1 cellular context compared by ENCODE assay signal in the genomic region with DNA sequence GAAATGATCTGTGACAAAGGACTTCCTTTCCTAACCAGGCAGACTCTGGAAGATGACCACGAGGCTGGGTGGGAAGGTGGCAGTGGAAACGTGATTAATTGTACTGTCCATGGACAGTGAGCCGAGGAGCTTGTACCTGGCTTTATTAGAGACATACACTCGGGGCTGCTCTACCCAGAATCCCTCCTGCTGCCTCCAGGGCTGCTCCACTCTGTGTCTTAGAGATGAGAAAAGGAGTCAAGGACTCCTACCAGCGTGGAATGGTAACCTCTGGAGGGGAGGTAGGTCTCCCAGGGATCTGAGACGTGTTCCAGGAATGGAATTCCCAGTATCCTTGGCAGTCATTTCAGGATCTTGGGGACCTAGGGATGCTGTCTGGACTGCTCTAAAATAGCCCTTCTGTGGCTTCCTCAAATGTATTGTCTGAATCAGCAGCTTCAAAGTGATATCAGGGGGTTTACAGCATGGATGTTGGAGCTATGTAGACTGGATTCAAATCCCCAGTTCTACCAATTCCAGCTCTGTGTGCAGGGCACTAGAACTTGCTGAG.
TF ChIP-seq lines count a peak whose summit lies in the region.

No MANE protein-coding gene starts in this region.

TF ChIP-seq in IMR-90, 13 proteins besides CTCF, POLR2A, EP300 and RAD21 (continued from another document):
- TF ChIP-seq, protein P1, sequence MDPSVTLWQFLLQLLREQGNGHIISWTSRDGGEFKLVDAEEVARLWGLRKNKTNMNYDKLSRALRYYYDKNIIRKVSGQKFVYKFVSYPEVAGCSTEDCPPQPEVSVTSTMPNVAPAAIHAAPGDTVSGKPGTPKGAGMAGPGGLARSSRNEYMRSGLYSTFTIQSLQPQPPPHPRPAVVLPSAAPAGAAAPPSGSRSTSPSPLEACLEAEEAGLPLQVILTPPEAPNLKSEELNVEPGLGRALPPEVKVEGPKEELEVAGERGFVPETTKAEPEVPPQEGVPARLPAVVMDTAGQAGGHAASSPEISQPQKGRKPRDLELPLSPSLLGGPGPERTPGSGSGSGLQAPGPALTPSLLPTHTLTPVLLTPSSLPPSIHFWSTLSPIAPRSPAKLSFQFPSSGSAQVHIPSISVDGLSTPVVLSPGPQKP (IDR thresholded peaks at IDR 0.05; ENCODE audit: borderline replicate concordance, low read depth, low read length), result no peak
- TF ChIP-seq MAFK (IDR thresholded peaks at IDR 0.05; ENCODE audit: low read depth, low read length), result no peak
- no peak for TF ChIP-seq RCOR1 (IDR thresholded peaks at IDR 0.05; ENCODE audit: insufficient replicate concordance, low read length)
- no peak for TF ChIP-seq MXI1 (IDR thresholded peaks at IDR 0.05; ENCODE audit: borderline replicate concordance, low read depth, low read length)
- no peak for TF ChIP-seq SMC3 (IDR thresholded peaks at IDR 0.05; ENCODE audit: low read depth, low read length)
- no peak for TF ChIP-seq BHLHE40 (IDR thresholded peaks at IDR 0.05; ENCODE audit: low read depth, low read length)
- TF ChIP-seq, protein P2, sequence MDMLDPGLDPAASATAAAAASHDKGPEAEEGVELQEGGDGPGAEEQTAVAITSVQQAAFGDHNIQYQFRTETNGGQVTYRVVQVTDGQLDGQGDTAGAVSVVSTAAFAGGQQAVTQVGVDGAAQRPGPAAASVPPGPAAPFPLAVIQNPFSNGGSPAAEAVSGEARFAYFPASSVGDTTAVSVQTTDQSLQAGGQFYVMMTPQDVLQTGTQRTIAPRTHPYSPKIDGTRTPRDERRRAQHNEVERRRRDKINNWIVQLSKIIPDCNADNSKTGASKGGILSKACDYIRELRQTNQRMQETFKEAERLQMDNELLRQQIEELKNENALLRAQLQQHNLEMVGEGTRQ (IDR thresholded peaks at IDR 0.05; ENCODE audit: low read depth, low read length), result no peak
- TF ChIP-seq MAZ (IDR thresholded peaks at IDR 0.05; ENCODE audit: borderline replicate concordance, low read depth, low read length), result no peak
- no peak for TF ChIP-seq CHD1 (IDR thresholded peaks at IDR 0.05; ENCODE audit: low read depth, low read length)
- no peak for TF ChIP-seq NFE2L2 (IDR thresholded peaks at IDR 0.05; ENCODE audit: low read depth, low read length)
